8 cellular contexts compared by ENCODE assay signal in the genomic region with DNA sequence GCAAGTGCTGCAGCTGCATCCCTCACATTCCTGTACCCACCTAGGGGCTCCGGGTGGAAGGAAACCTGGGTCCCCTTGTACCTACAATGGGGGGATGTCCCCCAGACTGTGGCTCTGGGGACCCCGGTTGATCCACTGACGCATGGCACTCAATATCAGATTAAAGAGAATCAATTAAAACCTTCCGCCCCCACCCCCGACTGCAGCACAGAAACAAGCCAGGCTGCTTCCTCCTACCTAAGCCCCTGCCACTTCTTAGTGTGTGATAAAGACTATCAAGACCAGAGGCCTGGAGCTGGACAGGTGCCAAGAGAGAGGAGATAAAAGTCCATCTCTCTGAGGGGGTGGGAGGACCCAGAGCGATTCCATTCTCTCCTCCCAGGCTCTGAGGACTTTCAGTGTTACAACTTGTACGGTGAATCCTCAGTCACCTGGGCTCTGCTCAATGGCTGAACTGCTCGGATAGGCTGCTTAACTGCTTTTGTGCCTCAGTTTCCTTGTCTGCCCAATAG. TPM values are rescaled to one million over a fixed set of nuclear protein-coding genes. Genes with fewer than 3 reads are reported as not detected.
DNase-seq lines count a peak whose midpoint lies in the region; ATAC-seq and TF ChIP-seq lines count a peak whose summit lies in the region.

No MANE protein-coding gene starts in this region.

- peaks cover 89% of the 10 kb centered on the region for H3K4me1 Mint-ChIP-seq in CD8-positive, alpha-beta T cell (ENCODE audit: low read depth)
- H3K4me1 Mint-ChIP-seq in natural killer cell treated with Interleukin-12 subunit alpha and Interleukin-12 subunit beta and Interleukin-15 and Interleukin-18, amount 100 ng/mL, for 72 hours (ENCODE audit: low read depth in 2 of 2) = peaks cover 78 to 86% of the 10 kb centered on the region in 2 donors

- TF ChIP-seq CTCF in CD8-positive, alpha-beta T cell (IDR thresholded peaks at IDR 0.05) = no peak
- TF ChIP-seq CTCF in choroid plexus epithelial cell (conservative IDR thresholded peaks at IDR 0.05; ENCODE audit: low read depth, low read length) = no peak

- no peak for ATAC-seq in CD8-positive, alpha-beta T cell
- ATAC-seq in natural killer cell treated with Interleukin-12 subunit alpha and Interleukin-12 subunit beta and Interleukin-15 and Interleukin-18, amount 100 ng/mL, for 72 hours = no peak
- ATAC-seq in HG02852 (IDR thresholded peaks at IDR 0.05; ENCODE audit: unreplicated experiment) = no peak

- peaks cover 12% of the 10 kb centered on the region for H3K36me3 ChIP-seq in CD8-positive, alpha-beta T cell (ENCODE audit: insufficient read depth, low read length)

- peak overlapping the region; percentile 94 for H3K27ac Mint-ChIP-seq in CD8-positive, alpha-beta T cell
- peak overlapping the region; percentile 99 for H3K27ac Mint-ChIP-seq in natural killer cell treated with Interleukin-12 subunit alpha and Interleukin-12 subunit beta and Interleukin-15 and Interleukin-18, amount 100 ng/mL, for 72 hours

- peak in 1 of 7 experiments; percentile 4 for DNase-seq in CD8-positive, alpha-beta T cell
- DNase-seq in NCI-H2227 treated with DMSO at 0.1 percent for 48 hours (lab: John Stamatoyannopoulos, UW) = peak; percentile 86
- DNase-seq in choroid plexus epithelial cell (ENCODE audit: low read depth) = peak; percentile 48
- no peak for DNase-seq in natural killer cell treated with Interleukin-12 subunit alpha and Interleukin-12 subunit beta and Interleukin-15 and Interleukin-18, amount 100 ng/mL, for 72 hours (ENCODE audit: low spot score)
- no peak for DNase-seq in anterior cingulate cortex (lab: John Stamatoyannopoulos, UW)
- DNase-seq in NCI-H146 treated with DMSO at 0.1 percent for 48 hours (lab: John Stamatoyannopoulos, UW; ENCODE audit: unreplicated experiment) = no peak
- no peak for DNase-seq in activated CD8-positive, alpha-beta memory T cell treated with anti-CD3 and anti-CD28 coated beads, Interleukin-2, amount 50 U/mL, for 4 hours

- H3K4me3 ChIP-seq in CD8-positive, alpha-beta T cell (ENCODE audit: low read depth, low read length) = peak overlapping the region; percentile 30
- no peak overlapping the region for H3K4me3 ChIP-seq in choroid plexus epithelial cell (ENCODE audit: low read depth, low read length)

- intact Hi-C loops in CD8-positive, alpha-beta T cell (cut with DNase I, micrococcal nuclease) = no loop called here

- CTCF ChIA-PET in CD8-positive, alpha-beta T cell (lab: Charles Lee) = interaction anchor here (0.6 to 11.1 kb wide), 19 partner anchors 10 to 114 kb away, joined by 3 to 458 read pairs (median 6); partner anchors contain the start of genes PXN, RNU4-1, RNU4-2 and RPLP0

- no peak overlapping the region for H3K4me3 Mint-ChIP-seq in CD8-positive, alpha-beta T cell
- peak overlapping the region; percentile 36 for H3K4me3 Mint-ChIP-seq in natural killer cell treated with Interleukin-12 subunit alpha and Interleukin-12 subunit beta and Interleukin-15 and Interleukin-18, amount 100 ng/mL, for 72 hours

- no peaks in the 10 kb centered on the region for H3K27me3 Mint-ChIP-seq in CD8-positive, alpha-beta T cell (ENCODE audit: low read depth)
- H3K27me3 Mint-ChIP-seq in natural killer cell treated with Interleukin-12 subunit alpha and Interleukin-12 subunit beta and Interleukin-15 and Interleukin-18, amount 100 ng/mL, for 72 hours = no peaks in the 10 kb centered on the region

- H3K4me1 ChIP-seq in CD8-positive, alpha-beta T cell (ENCODE audit: insufficient read depth, low read length) = peaks cover 85% of the 10 kb centered on the region

- peaks cover 24% of the 10 kb centered on the region for H3K36me3 Mint-ChIP-seq in CD8-positive, alpha-beta T cell
- H3K36me3 Mint-ChIP-seq in natural killer cell treated with Interleukin-12 subunit alpha and Interleukin-12 subunit beta and Interleukin-15 and Interleukin-18, amount 100 ng/mL, for 72 hours = no peaks in the 10 kb centered on the region

- H3K9me3 Mint-ChIP-seq in CD8-positive, alpha-beta T cell = no peaks in the 10 kb centered on the region
- no peaks in the 10 kb centered on the region for H3K9me3 Mint-ChIP-seq in natural killer cell treated with Interleukin-12 subunit alpha and Interleukin-12 subunit beta and Interleukin-15 and Interleukin-18, amount 100 ng/mL, for 72 hours

- H3K27ac ChIP-seq in CD8-positive, alpha-beta T cell (ENCODE audit: low read depth, low read length) = no peak overlapping the region

- no peaks in the 10 kb centered on the region for H3K9me3 ChIP-seq in CD8-positive, alpha-beta T cell (ENCODE audit: low read length)

- no peaks in the 10 kb centered on the region for H3K27me3 ChIP-seq in CD8-positive, alpha-beta T cell (ENCODE audit: insufficient read depth, low read length)

- POLR2A ChIA-PET in CD8-positive, alpha-beta T cell (lab: Charles Lee) = interaction anchor here (1.2 to 9.7 kb wide), 7 partner anchors 11 to 63 kb away, joined by 6 to 150 read pairs (median 21); partner anchors contain the start of genes PXN, RNU4-1, RNU4-2 and RPLP0

RNA-seq across cellular contexts. Expression of gene RPLP0, which starts 28.2 kb away (rescaled TPM):
- total RNA-seq in CD8-positive, alpha-beta T cell = 1,000 to 10,000 TPM; 2,094 to 2,102 TPM
- 1,000 to 10,000 TPM; 1,757 to 2,186 TPM for total RNA-seq in natural killer cell treated with Interleukin-12 subunit alpha and Interleukin-12 subunit beta and Interleukin-15 and Interleukin-18, amount 100 ng/mL, for 72 hours

RNA-seq across cellular contexts. Expression of gene GCN1, which starts 34.6 kb away (rescaled TPM):
- total RNA-seq in CD8-positive, alpha-beta T cell = 100 to 1,000 TPM; 161 to 163 TPM
- 100 to 1,000 TPM; 126 to 311 TPM for total RNA-seq in natural killer cell treated with Interleukin-12 subunit alpha and Interleukin-12 subunit beta and Interleukin-15 and Interleukin-18, amount 100 ng/mL, for 72 hours

RNA-seq across cellular contexts. Expression of gene PXN, which starts 36.4 kb away (rescaled TPM):
- total RNA-seq in CD8-positive, alpha-beta T cell = 100 to 1,000 TPM; 170 to 171 TPM
- 100 to 1,000 TPM; 133 to 160 TPM for total RNA-seq in natural killer cell treated with Interleukin-12 subunit alpha and Interleukin-12 subunit beta and Interleukin-15 and Interleukin-18, amount 100 ng/mL, for 72 hours

Comparison
In these comparisons a context has a peak if more than half of its experiments do, and no peak if none do; other contexts are left out.
1. DNase-seq: peak in NCI-H2227 treated with DMSO at 0.1 percent for 48 hours (single experiment) and choroid plexus epithelial cell (single experiment); none in natural killer cell treated with Interleukin-12 subunit alpha and Interleukin-12 subunit beta and Interleukin-15 and Interleukin-18, amount 100 ng/mL, for 72 hours (single experiment), anterior cingulate cortex (0 of 58), NCI-H146 treated with DMSO at 0.1 percent for 48 hours (single experiment) and activated CD8-positive, alpha-beta memory T cell treated with anti-CD3 and anti-CD28 coated beads, Interleukin-2, amount 50 U/mL, for 4 hours (single experiment).